In genomic region chr14:81716953-81717352, GRCh38 we compare ENCODE assay signal across 36 cellular contexts.
"Had no signal": no experiment of that assay in that cellular context is flagged by ENCODE, and none has a peak within 500 bp of the region (broad histone marks: within the 10 kb centered on the region; RNA-seq: fewer than 3 reads in every experiment).

No MANE protein-coding gene starts in this region.

- H3K27ac Mint-ChIP-seq: activated B cell treated with CpG ODN at 0.5 μM for 24 hours; activated CD4-positive, alpha-beta memory T cell treated with anti-CD3 and anti-CD28 coated beads for 36 hours; activated CD4-positive, alpha-beta T cell treated with anti-CD3 and anti-CD28 coated beads, Interleukin-2, amount 10 ng/mL, durations not matched to agents 24 days and 14 days; activated CD8-positive, alpha-beta T cell treated with anti-CD3 and anti-CD28 coated beads for 36 hours; activated naive CD4-positive, alpha-beta T cell treated with anti-CD3 and anti-CD28 coated beads for 36 hours; activated naive CD4-positive, alpha-beta T cell treated with anti-CD3 and anti-CD28 coated beads, Interleukin-2, amount 50 U/mL, for 72 hours; activated naive CD8-positive, alpha-beta T cell treated with anti-CD3 and anti-CD28 coated beads for 36 hours; activated T-cell treated with anti-CD3 and anti-CD28 coated beads, Interleukin-2, amount 50 U/mL, for 72 hours; activated T-helper 1 cell treated with anti-CD3 and anti-CD28 coated beads, Interleukin-12 subunit alpha, Interleukin-12 subunit beta, Interleukin-2, Interleukin-4 antibody, amounts not matched to agents 30 ng/mL and 10 ng/mL and 1 ng/mL, durations not matched to agents 14 hours and 24 hours and 36 hours; activated T-helper 17 cell treated with anti-CD3 and anti-CD28 coated beads, Interleukin-2, amount 50 U/mL, for 72 hours; T-helper 1 cell treated with Interleukin-12 subunit alpha and Interleukin-12 subunit beta and Interleukin-4 antibody, amounts not matched to agents 30 μg/mL and 1 μg/mL, for 36 hours; T-helper 2 cell treated with Interferon-gamma antibody and Interleukin-4, amounts not matched to agents 5 μg/mL and 100 μg/mL, for 36 hours had no signal

- H3K27me3 Mint-ChIP-seq: activated B cell treated with CpG ODN at 0.5 μM for 24 hours; activated CD4-positive, alpha-beta memory T cell treated with anti-CD3 and anti-CD28 coated beads for 36 hours; activated CD4-positive, alpha-beta T cell treated with anti-CD3 and anti-CD28 coated beads, Interleukin-2, amount 10 ng/mL, durations not matched to agents 24 days and 14 days; activated naive CD8-positive, alpha-beta T cell treated with anti-CD3 and anti-CD28 coated beads for 36 hours had no signal

- H3K27me3 ChIP-seq: adrenal gland, body of pancreas, brain microvascular endothelial cell, breast epithelium had no signal

- H3K36me3 Mint-ChIP-seq: activated CD4-positive, alpha-beta memory T cell treated with anti-CD3 and anti-CD28 coated beads for 36 hours; activated naive CD4-positive, alpha-beta T cell treated with anti-CD3 and anti-CD28 coated beads, Interleukin-2, amount 50 U/mL, for 72 hours; activated naive CD8-positive, alpha-beta T cell treated with anti-CD3 and anti-CD28 coated beads for 36 hours had no signal

- H3K9me3 Mint-ChIP-seq: activated CD4-positive, alpha-beta memory T cell treated with anti-CD3 and anti-CD28 coated beads for 36 hours; activated CD4-positive, alpha-beta T cell treated with anti-CD3 and anti-CD28 coated beads, Interleukin-2, amount 10 ng/mL, durations not matched to agents 24 days and 14 days; activated CD8-positive, alpha-beta T cell treated with anti-CD3 and anti-CD28 coated beads for 36 hours; activated naive CD8-positive, alpha-beta T cell treated with anti-CD3 and anti-CD28 coated beads for 36 hours; activated T-cell treated with anti-CD3 and anti-CD28 coated beads, Interleukin-2, amount 50 U/mL, for 4 hours; activated T-cell treated with anti-CD3 and anti-CD28 coated beads, Interleukin-2, amount 50 U/mL, for 72 hours; activated T-helper 1 cell treated with anti-CD3 and anti-CD28 coated beads, Interleukin-12 subunit alpha, Interleukin-12 subunit beta, Interleukin-2, Interleukin-4 antibody, amounts not matched to agents 30 ng/mL and 10 ng/mL and 1 ng/mL, durations not matched to agents 14 hours and 24 hours and 36 hours; T-helper 1 cell treated with Interleukin-12 subunit alpha and Interleukin-12 subunit beta and Interleukin-4 antibody, amounts not matched to agents 30 μg/mL and 1 μg/mL, for 36 hours; T-helper 2 cell treated with Interferon-gamma antibody and Interleukin-4, amounts not matched to agents 5 μg/mL and 100 μg/mL, for 36 hours had no signal

- FAIRE-seq: astrocyte, TTC549 had no signal

- H3K9me3 ChIP-seq: adrenal gland, body of pancreas, breast epithelium had no signal

- H3K4me3 ChIP-seq: adrenal gland, body of pancreas, breast epithelium had no signal

- H3K4me1 Mint-ChIP-seq: activated B cell treated with CpG ODN at 0.5 μM for 24 hours; activated CD4-positive, alpha-beta T cell treated with anti-CD3 and anti-CD28 coated beads, Interleukin-2, amount 10 ng/mL, durations not matched to agents 24 days and 14 days; activated naive CD8-positive, alpha-beta T cell treated with anti-CD3 and anti-CD28 coated beads for 36 hours; activated T-helper 17 cell treated with anti-CD3 and anti-CD28 coated beads, Interleukin-2, amount 50 U/mL, for 72 hours had no signal

- H3K4me1 ChIP-seq: adrenal gland, body of pancreas, breast epithelium had no signal

- DNase-seq: activated B cell treated with CpG ODN at 0.5 μM for 24 hours; activated CD4-positive, alpha-beta memory T cell treated with anti-CD3 and anti-CD28 coated beads for 36 hours; activated CD4-positive, alpha-beta T cell treated with anti-CD3 and anti-CD28 coated beads for 4 hours; activated CD4-positive, alpha-beta T cell treated with anti-CD3 and anti-CD28 coated beads, Interleukin-2, amount 10 ng/mL, durations not matched to agents 24 days and 14 days; activated CD4-positive, alpha-beta T cell treated with anti-CD3 and anti-CD28 coated beads, Interleukin-2, amount 50 U/mL, for 1 hour; activated CD4-positive, alpha-beta T cell treated with anti-CD3 and anti-CD28 coated beads, Interleukin-2, amount 50 U/mL, for 4 hours; activated CD4-positive, CD25-positive, alpha-beta regulatory T cell treated with anti-CD3 and anti-CD28 coated beads, Interleukin-2, amount 50 U/mL, for 72 hours; activated CD8-positive, alpha-beta memory T cell treated with anti-CD3 and anti-CD28 coated beads, Interleukin-2, amount 50 U/mL, for 4 hours; activated CD8-positive, alpha-beta T cell treated with anti-CD3 and anti-CD28 coated beads for 36 hours; activated effector memory CD4-positive, alpha-beta T cell treated with anti-CD3 and anti-CD28 coated beads, Interleukin-2, amount 50 U/mL, for 16 hours; activated gamma-delta T cell treated with Interleukin-2 at 50 U/mL for 16 hours; activated naive CD4-positive, alpha-beta T cell; activated naive CD4-positive, alpha-beta T cell treated with anti-CD3 and anti-CD28 coated beads for 36 hours; activated naive CD4-positive, alpha-beta T cell treated with anti-CD3 and anti-CD28 coated beads, Interleukin-2, amount 50 U/mL, for 16 hours; activated naive CD8-positive, alpha-beta T cell treated with anti-CD3 and anti-CD28 coated beads for 36 hours; activated T-cell treated with anti-CD3 and anti-CD28 coated beads for 4 hours; activated T-cell treated with anti-CD3 and anti-CD28 coated beads, Interleukin-2, amount 50 U/mL, for 1 hour; activated T-cell treated with anti-CD3 and anti-CD28 coated beads, Interleukin-2, amount 50 U/mL, for 4 hours; activated T-cell treated with anti-CD3 and anti-CD28 coated beads, Interleukin-2, amount 50 U/mL, for 72 hours; adrenal gland; amniotic stem cell; aorta; body of pancreas; brain microvascular endothelial cell; central memory CD4-positive, alpha-beta T cell; T-helper 2 cell; T-helper 9 cell had no signal

- H3K36me3 ChIP-seq: adrenal gland, brain microvascular endothelial cell, breast epithelium had no signal

- H3K4me3 Mint-ChIP-seq: activated B cell treated with CpG ODN at 0.5 μM for 24 hours; activated CD4-positive, alpha-beta memory T cell treated with anti-CD3 and anti-CD28 coated beads for 36 hours; activated CD4-positive, alpha-beta T cell treated with anti-CD3 and anti-CD28 coated beads, Interleukin-2, amount 10 ng/mL, durations not matched to agents 24 days and 14 days; activated CD8-positive, alpha-beta T cell treated with anti-CD3 and anti-CD28 coated beads for 36 hours; activated naive CD4-positive, alpha-beta T cell treated with anti-CD3 and anti-CD28 coated beads for 36 hours; activated naive CD8-positive, alpha-beta T cell treated with anti-CD3 and anti-CD28 coated beads for 36 hours; activated T-cell treated with anti-CD3 and anti-CD28 coated beads, Interleukin-2, amount 50 U/mL, for 4 hours; activated T-cell treated with anti-CD3 and anti-CD28 coated beads, Interleukin-2, amount 50 U/mL, for 72 hours; activated T-helper 1 cell treated with anti-CD3 and anti-CD28 coated beads, Interleukin-12 subunit alpha, Interleukin-12 subunit beta, Interleukin-2, Interleukin-4 antibody, amounts not matched to agents 30 ng/mL and 10 ng/mL and 1 ng/mL, durations not matched to agents 14 hours and 24 hours and 36 hours; activated T-helper 17 cell treated with anti-CD3 and anti-CD28 coated beads, Interleukin-2, amount 50 U/mL, for 72 hours; T-helper 1 cell treated with Interleukin-12 subunit alpha and Interleukin-12 subunit beta and Interleukin-4 antibody, amounts not matched to agents 30 μg/mL and 1 μg/mL, for 36 hours; T-helper 2 cell treated with Interferon-gamma antibody and Interleukin-4, amounts not matched to agents 5 μg/mL and 100 μg/mL, for 36 hours had no signal

- H3K27ac ChIP-seq: adrenal gland, body of pancreas, brain microvascular endothelial cell, breast epithelium, VCaP had no signal

- ATAC-seq: activated CD8-positive, alpha-beta T cell treated with anti-CD3 and anti-CD28 coated beads for 36 hours; activated naive CD4-positive, alpha-beta T cell treated with anti-CD3 and anti-CD28 coated beads, Interleukin-2, amount 50 U/mL, for 72 hours; activated T-cell treated with anti-CD3 and anti-CD28 coated beads, Interleukin-2, amount 50 U/mL, for 4 hours; activated T-cell treated with anti-CD3 and anti-CD28 coated beads, Interleukin-2, amount 50 U/mL, for 72 hours; activated T-helper 17 cell treated with anti-CD3 and anti-CD28 coated beads, Interleukin-2, amount 50 U/mL, for 72 hours; body of pancreas had no signal
